Comparison of ENCODE assay signal across 17 cellular contexts in genomic region chr14:78788467-78789360, GRCh38.
DNase-seq lines count a peak whose midpoint lies in the region; ATAC-seq and TF ChIP-seq lines count a peak whose summit lies in the region.
"Had no signal": no experiment of that assay in that cellular context is flagged by ENCODE, and none has a peak within 500 bp of the region (broad histone marks: within the 10 kb centered on the region; RNA-seq: fewer than 3 reads in every experiment).

No MANE protein-coding gene starts in this region.

- no peaks in the 10 kb centered on the region for H3K4me1 Mint-ChIP-seq in T-helper 17 cell

- no peaks in the 10 kb centered on the region for H3K36me3 Mint-ChIP-seq in T-helper 17 cell (ENCODE audit: low read depth)

- 33% methylated on average over 2 of the region's 2 CpGs for WGBS in mammary epithelial cell (ENCODE audit: low coverage, missing lambda C conversion rate)

- intact Hi-C loops in mammary epithelial cell (cut with micrococcal nuclease) = no loop called here

- H3K27me3 ChIP-seq in mammary epithelial cell (ENCODE audit: insufficient read depth, low read length) (no peaks in the 10 kb centered on the region), foreskin keratinocyte (no peaks in the 10 kb centered on the region), Peyer's patch (no peaks in the 10 kb centered on the region)
- H3K27me3 ChIP-seq: BLaER1 treated with 17β-estradiol and CSF1 and Interleukin-3, amounts not matched to agents 10 nM and 100 nM had no signal

- dilution Hi-C loops in mammary epithelial cell (cut with HindIII; ENCODE audit: low sequenced_read_pairs) = no loop called here

- no peaks in the 10 kb centered on the region for H3K79me2 ChIP-seq in mammary epithelial cell (ENCODE audit: insufficient read depth, low read length)

- peak; percentile 71 for ATAC-seq in GM18868 (IDR thresholded peaks at IDR 0.05; ENCODE audit: unreplicated experiment)
- peak; percentile 62 for ATAC-seq in HG02870 (IDR thresholded peaks at IDR 0.05; ENCODE audit: unreplicated experiment)
- ATAC-seq in foreskin keratinocyte = peak; percentile 28
- no peak for ATAC-seq in T-helper 17 cell

- H3K4me3 Mint-ChIP-seq in T-helper 17 cell = no peak overlapping the region

- no peak overlapping the region for H3K27ac Mint-ChIP-seq in T-helper 17 cell

- H4K20me1 ChIP-seq in mammary epithelial cell (ENCODE audit: insufficient read depth, low read length) = no peaks in the 10 kb centered on the region
- H4K20me1 ChIP-seq: BLaER1 treated with 17β-estradiol and CSF1 and Interleukin-3, amounts not matched to agents 10 nM and 100 nM had no signal

- peak; percentile 82 for DNase-seq in mammary epithelial cell
- peak; percentile 39 to 70 for DNase-seq in foreskin keratinocyte
- no peak for DNase-seq in Peyer's patch
- DNase-seq in T-helper 17 cell = no peak
- DNase-seq in NCI-H1048 (lab: John Stamatoyannopoulos, UW) = no peak
- DNase-seq: GOT3, NCI-H1105 treated with DMSO at 0.1 percent for 48 hours, NCI-H1694 treated with DMSO at 0.1 percent for 48 hours, NCI-H2227 treated with DMSO at 0.1 percent for 48 hours, NCI-H510A treated with DMSO at 0.1 percent for 48 hours, NCI-H774, OCI-M1, SHP77 treated with DMSO at 0.1 percent for 48 hours, T-helper 1 cell had no signal

- no peak overlapping the region for H2AFZ ChIP-seq in mammary epithelial cell (ENCODE audit: low read depth, low read length)

- no peak for TF ChIP-seq POLR2A in Peyer's patch (IDR thresholded peaks at IDR 0.05)

- no peaks in the 10 kb centered on the region for H3K27me3 Mint-ChIP-seq in T-helper 17 cell

- H3K27ac ChIP-seq in mammary epithelial cell (ENCODE audit: insufficient read depth, low read depth, low read length) = no peak overlapping the region
- H3K27ac ChIP-seq in foreskin keratinocyte = no peak overlapping the region
- H3K27ac ChIP-seq in Peyer's patch = no peak overlapping the region
- H3K27ac ChIP-seq: BLaER1 treated with 17β-estradiol and CSF1 and Interleukin-3, amounts not matched to agents 10 nM and 100 nM had no signal

- BruUV-seq in mammary epithelial cell (replicated peaks; lab: Mats Ljungman, UMichigan) = no TSS peak

- H3K36me3 ChIP-seq in mammary epithelial cell (ENCODE audit: insufficient read depth, low read length) (no peaks in the 10 kb centered on the region), Peyer's patch (no peaks in the 10 kb centered on the region)
- H3K36me3 ChIP-seq: BLaER1 treated with 17β-estradiol and CSF1 and Interleukin-3, amounts not matched to agents 10 nM and 100 nM had no signal

- H3K4me2 ChIP-seq in mammary epithelial cell (ENCODE audit: insufficient read depth, low read depth, low read length) = no peak overlapping the region
- H3K4me2 ChIP-seq: BLaER1 treated with 17β-estradiol and CSF1 and Interleukin-3, amounts not matched to agents 10 nM and 100 nM had no signal

- H3K9me3 ChIP-seq in mammary epithelial cell (replicated peaks; ENCODE audit: insufficient read depth, low read length) (no peaks in the 10 kb centered on the region), Peyer's patch (no peaks in the 10 kb centered on the region), T-helper 17 cell (ENCODE audit: control insufficient read depth, low read length, poor library complexity, severe bottlenecking) (no peaks in the 10 kb centered on the region)
- H3K9me3 ChIP-seq: BLaER1 treated with 17β-estradiol and CSF1 and Interleukin-3, amounts not matched to agents 10 nM and 100 nM had no signal

- in situ Hi-C loops in mammary epithelial cell (cut with MboI; ENCODE audit: low sequenced_read_pairs in 2 of 2) = no loop called here

- CTCF ChIA-PET in mammary epithelial cell (lab: Charles Lee; ENCODE audit: low non-redundant PET) = interaction anchor here (0.8 kb wide), 1 partner anchor 31 kb away, joined by 7 read pairs; no protein-coding TSS in a partner anchor

- H3K4me3 ChIP-seq in mammary epithelial cell (replicated peaks in 1 of 3; ENCODE audit: insufficient read depth in 1 of 3, low read depth in 2 of 3, low read length in 3 of 3) = no peak overlapping the region
- no peak overlapping the region for H3K4me3 ChIP-seq in Peyer's patch
- H3K4me3 ChIP-seq: BLaER1 treated with 17β-estradiol and CSF1 and Interleukin-3, amounts not matched to agents 10 nM and 100 nM had no signal

- H3K4me1 ChIP-seq in mammary epithelial cell (ENCODE audit: insufficient read depth, low read length) (no peaks in the 10 kb centered on the region), foreskin keratinocyte (no peaks in the 10 kb centered on the region), Peyer's patch (no peaks in the 10 kb centered on the region)
- H3K4me1 ChIP-seq: BLaER1 treated with 17β-estradiol and CSF1 and Interleukin-3, amounts not matched to agents 10 nM and 100 nM had no signal

- TF ChIP-seq CTCF in mammary epithelial cell (conservative IDR thresholded peaks at IDR 0.05 in 1 of 2, IDR thresholded peaks at IDR 0.05 in 1 of 2; ENCODE audit: extremely low read depth in 1 of 2, insufficient read depth in 1 of 2, low read depth in 1 of 2, low read length in 2 of 2) (no peak), foreskin keratinocyte (conservative IDR thresholded peaks at IDR 0.05) (no peak), Peyer's patch (IDR thresholded peaks at IDR 0.05) (no peak)

- H3K9ac ChIP-seq in mammary epithelial cell (ENCODE audit: insufficient read depth, low read length) = no peak overlapping the region
- H3K9ac ChIP-seq: BLaER1 treated with 17β-estradiol and CSF1 and Interleukin-3, amounts not matched to agents 10 nM and 100 nM had no signal

Comparison
In these comparisons a context has a peak if more than half of its experiments do, and no peak if none do; other contexts are left out.
1. DNase-seq: peak in mammary epithelial cell (single experiment) and foreskin keratinocyte (2 of 2); none in Peyer's patch (0 of 3), T-helper 17 cell (0 of 3) and NCI-H1048 (single experiment).